Comparison of ENCODE assay signal across 1 cellular context in the genomic region with DNA sequence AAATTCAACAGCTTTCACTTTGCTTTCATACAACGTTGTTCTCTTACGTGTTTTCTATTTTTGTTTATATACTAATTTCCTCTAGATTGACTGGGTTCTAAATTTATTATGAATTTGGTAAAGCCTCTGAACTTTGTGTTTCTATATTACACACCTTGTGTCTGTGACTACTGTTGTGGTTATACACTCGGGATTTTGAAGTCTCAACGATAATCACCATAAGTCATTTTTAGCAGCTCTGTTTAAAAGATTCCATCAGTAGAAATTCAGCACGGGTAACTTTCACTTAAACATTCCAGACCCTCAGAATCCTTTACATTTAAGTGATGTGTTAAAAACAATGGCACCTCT.
TF ChIP-seq lines count a peak whose summit lies in the region.

No MANE protein-coding gene starts in this region.

TF ChIP-seq in SK-N-SH, 30 proteins besides CTCF, POLR2A, EP300 and RAD21 (continued from another document):
- TF ChIP-seq REST (IDR thresholded peaks at IDR 0.05; ENCODE audit: low read depth, low read length) (no peak), FOXM1 (IDR thresholded peaks at IDR 0.05; ENCODE audit: low read depth) (no peak), TCF12 (IDR thresholded peaks at IDR 0.05) (no peak), SIN3A (IDR thresholded peaks at IDR 0.05; ENCODE audit: borderline replicate concordance, low read depth, low read length) (no peak), FOXJ3 (CRISPR knock-in tag; IDR thresholded peaks at IDR 0.05) (no peak), RCOR1 (IDR thresholded peaks at IDR 0.05; ENCODE audit: low read length) (no peak), MXI1 (IDR thresholded peaks at IDR 0.05; ENCODE audit: low read depth, low read length) (no peak), MEF2A (IDR thresholded peaks at IDR 0.05; ENCODE audit: borderline replicate concordance, low read depth) (no peak)
- TF ChIP-seq, protein P1, sequence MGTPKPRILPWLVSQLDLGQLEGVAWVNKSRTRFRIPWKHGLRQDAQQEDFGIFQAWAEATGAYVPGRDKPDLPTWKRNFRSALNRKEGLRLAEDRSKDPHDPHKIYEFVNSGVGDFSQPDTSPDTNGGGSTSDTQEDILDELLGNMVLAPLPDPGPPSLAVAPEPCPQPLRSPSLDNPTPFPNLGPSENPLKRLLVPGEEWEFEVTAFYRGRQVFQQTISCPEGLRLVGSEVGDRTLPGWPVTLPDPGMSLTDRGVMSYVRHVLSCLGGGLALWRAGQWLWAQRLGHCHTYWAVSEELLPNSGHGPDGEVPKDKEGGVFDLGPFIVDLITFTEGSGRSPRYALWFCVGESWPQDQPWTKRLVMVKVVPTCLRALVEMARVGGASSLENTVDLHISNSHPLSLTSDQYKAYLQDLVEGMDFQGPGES (IDR thresholded peaks at IDR 0.05; ENCODE audit: low read depth, low read length) = no peak
- TF ChIP-seq, protein P2, sequence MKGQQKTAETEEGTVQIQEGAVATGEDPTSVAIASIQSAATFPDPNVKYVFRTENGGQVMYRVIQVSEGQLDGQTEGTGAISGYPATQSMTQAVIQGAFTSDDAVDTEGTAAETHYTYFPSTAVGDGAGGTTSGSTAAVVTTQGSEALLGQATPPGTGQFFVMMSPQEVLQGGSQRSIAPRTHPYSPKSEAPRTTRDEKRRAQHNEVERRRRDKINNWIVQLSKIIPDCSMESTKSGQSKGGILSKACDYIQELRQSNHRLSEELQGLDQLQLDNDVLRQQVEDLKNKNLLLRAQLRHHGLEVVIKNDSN (IDR thresholded peaks at IDR 0.05; ENCODE audit: borderline replicate concordance, low read depth) = no peak
